Comparison of ENCODE assay signal across 8 cellular contexts in the genomic region with DNA sequence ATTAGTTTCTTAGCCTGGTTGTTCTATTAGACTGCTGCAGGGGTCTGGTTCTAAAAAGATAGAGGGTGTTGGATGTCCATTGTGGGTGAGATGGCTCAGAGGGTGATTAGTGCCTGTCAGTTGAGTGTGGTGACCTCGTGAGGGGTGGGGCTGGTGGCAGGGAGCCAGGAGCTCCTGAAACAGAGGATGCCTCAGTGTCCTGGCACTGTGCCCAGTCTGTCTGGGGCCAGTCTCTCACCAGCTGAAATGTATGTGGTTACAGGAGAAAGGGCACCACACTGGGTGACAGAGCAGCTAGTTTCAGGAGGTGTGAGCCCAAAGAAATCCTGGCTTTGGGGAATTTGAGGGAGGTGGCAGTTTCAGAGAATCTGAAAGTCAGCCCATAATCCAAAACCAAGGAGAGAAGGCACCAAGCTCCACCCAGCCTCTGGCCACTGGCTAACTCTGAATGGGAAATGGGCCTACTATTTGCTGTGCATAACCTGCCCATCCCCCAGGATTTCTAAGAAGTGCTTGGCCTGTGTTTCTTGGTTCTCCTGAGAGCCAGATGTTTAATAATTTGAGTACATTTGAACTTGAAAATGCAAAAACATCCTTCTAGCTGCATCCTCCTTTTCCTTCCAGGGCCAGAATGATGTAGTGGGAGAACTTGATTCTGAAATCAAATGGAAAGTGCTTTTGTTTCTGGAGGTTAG.
DNase-seq lines count a peak whose midpoint lies in the region; ATAC-seq and TF ChIP-seq lines count a peak whose summit lies in the region.

No MANE protein-coding gene starts in this region.

- no peaks in the 10 kb centered on the region for H3K4me1 Mint-ChIP-seq in endodermal cell

- no peak overlapping the region for H3K9ac ChIP-seq in endodermal cell (ENCODE audit: extremely low read depth, low read length, poor library complexity, severe bottlenecking)

- BruUV-seq in Panc1 (replicated peaks; lab: Mats Ljungman, UMichigan) = no TSS peak

- peaks cover 11% of the 10 kb centered on the region for H3K36me3 Mint-ChIP-seq in endodermal cell (ENCODE audit: low read depth)

- DNase-seq in CMK (ENCODE audit: low read depth) (peak; percentile 77), Panc1 (ENCODE audit: low read depth, low spot score) (peak; percentile 25), astrocyte of the spinal cord (ENCODE audit: low read depth, low spot score) (peak; percentile 36), mesenteric fat pad (ENCODE audit: low spot score) (peak; percentile 84), endodermal cell (no peak)

- TF ChIP-seq CTCF in Panc1 (IDR thresholded peaks at IDR 0.05) (no peak), astrocyte of the spinal cord (IDR thresholded peaks at IDR 0.05; ENCODE audit: low read depth, low read length) (no peak), endodermal cell (conservative IDR thresholded peaks at IDR 0.05) (no peak)

- POLR2A ChIA-PET in Panc1 (lab: Charles Lee) = no interaction called here

- peaks cover 39% of the 10 kb centered on the region for H3K9me3 Mint-ChIP-seq in endodermal cell

- no peak overlapping the region for H3K4me3 ChIP-seq in Panc1 (ENCODE audit: low read depth in 2 of 2, low read length in 2 of 2)
- H3K4me3 ChIP-seq in astrocyte of the spinal cord (ENCODE audit: low read depth, low read length) = no peak overlapping the region
- H3K4me3 ChIP-seq in endodermal cell (ENCODE audit: low read length) = no peak overlapping the region

- ATAC-seq in GM21423 (IDR thresholded peaks at IDR 0.05; ENCODE audit: unreplicated experiment) (peak; percentile 71), Panc1 (no peak), GM19351 (IDR thresholded peaks at IDR 0.05; ENCODE audit: unreplicated experiment) (no peak)

- WGBS in endodermal cell (ENCODE audit: insufficient coverage in 1 of 2, insufficient read length in 1 of 2), 2 experiments = 38% methylated on average over 1 of the region's 1 CpG; no CpG with 5 or more reads in 1 of the 2 experiments

- no peak overlapping the region for H3K27ac Mint-ChIP-seq in endodermal cell

- H3K4me3 Mint-ChIP-seq in endodermal cell = no peak overlapping the region

- in situ Hi-C loops in Panc1 (cut with HindIII; ENCODE audit: low pct_unique_long_range_greater_than_20kb, low sequenced_read_pairs) (no loop called here), astrocyte of the spinal cord (cut with HindIII; ENCODE audit: low sequenced_read_pairs) (no loop called here)

- H3K27ac ChIP-seq in KOPT-K1 (ENCODE audit: low read depth, low read length, poor library complexity, severe bottlenecking) = peak overlapping the region; percentile 15
- H3K27ac ChIP-seq in Panc1 (ENCODE audit: low read length) = no peak overlapping the region
- H3K27ac ChIP-seq in endodermal cell (ENCODE audit: low read depth, low read length) = no peak overlapping the region

- no peaks in the 10 kb centered on the region for H3K27me3 Mint-ChIP-seq in endodermal cell (ENCODE audit: insufficient read depth)

- H3K27me3 ChIP-seq in Panc1 (ENCODE audit: control insufficient read depth, insufficient read depth, low read length) = no peaks in the 10 kb centered on the region
- H3K27me3 ChIP-seq in endodermal cell (ENCODE audit: control insufficient read depth, insufficient read depth, low read length, poor library complexity, severe bottlenecking) = no peaks in the 10 kb centered on the region

- H3K4me1 ChIP-seq in Panc1 (ENCODE audit: control insufficient read depth, insufficient read depth, low read length) = no peaks in the 10 kb centered on the region
- no peaks in the 10 kb centered on the region for H3K4me1 ChIP-seq in endodermal cell (ENCODE audit: control insufficient read depth, insufficient read depth, low read length)

- intact Hi-C loops in Panc1 (cut with micrococcal nuclease; ENCODE audit: unreplicated experiment) = no loop called here

- H3K9me3 ChIP-seq in KOPT-K1 (ENCODE audit: insufficient read depth, low read length, poor library complexity, severe bottlenecking) (peaks cover 26% of the 10 kb centered on the region), Panc1 (ENCODE audit: control insufficient read depth, insufficient read depth, low read depth, low read length) (no peaks in the 10 kb centered on the region), endodermal cell (ENCODE audit: control insufficient read depth, low read length) (peaks cover 31% of the 10 kb centered on the region)

- no peaks in the 10 kb centered on the region for H3K36me3 ChIP-seq in KOPT-K1 (ENCODE audit: insufficient read depth, low read length)
- no peaks in the 10 kb centered on the region for H3K36me3 ChIP-seq in Panc1 (ENCODE audit: control insufficient read depth, insufficient read depth, low read length)
- no peaks in the 10 kb centered on the region for H3K36me3 ChIP-seq in endodermal cell (ENCODE audit: control insufficient read depth, insufficient read depth, low read length)

- CTCF ChIA-PET in Panc1 (lab: Charles Lee) = no interaction called here
